In genomic region chr1:235649722-235650163, GRCh38 we compare ENCODE assay signal across 8 cellular contexts. TPM values are rescaled to one million over a fixed set of nuclear protein-coding genes. Genes with fewer than 3 reads are reported as not detected.
A peak's percentile ranks its signal among the peaks of the same experiment; 100 is the strongest.
DNase-seq lines count a peak whose midpoint lies in the region; ATAC-seq and FAIRE-seq lines count a peak whose summit lies in the region.

TSS of gene GNG4 (minus strand) at chr1:235649784. CDS start at chr1:235583838, 65,946 bp downstream.

- no peak for FAIRE-seq in small intestine (lab: Jason Lieb, UNC)

- H3K4me1 ChIP-seq in right cardiac atrium (ENCODE audit: control insufficient read depth, insufficient read depth, low read length) (peaks cover 5% of the 10 kb centered on the region), small intestine (ENCODE audit: control insufficient read depth in 2 of 2, insufficient read depth in 1 of 2, low read depth in 1 of 2, low read length in 1 of 2) (peaks cover 3 to 6% of the 10 kb centered on the region in 2 donors)

- intact Hi-C loops in right cardiac atrium (cut with DNase I): no loop called here

- peaks cover 2% of the 10 kb centered on the region for H3K9me3 Mint-ChIP-seq in activated T-cell treated with anti-CD3 and anti-CD28 coated beads, Interleukin-2, amount 50 U/mL, for 24 hours

- H3K4me3 ChIP-seq in MG63 (peak within 1 kb of the TSS; percentile 52), right cardiac atrium (ENCODE audit: low read length) (peak within 1 kb of the TSS; percentile 85), small intestine (ENCODE audit: low read depth in 1 of 2, low read length in 2 of 2) (peak within 1 kb of the TSS; percentile 28 to 66)

- H3K36me3 ChIP-seq in MG63 (no peaks in the 10 kb centered on the region), small intestine (ENCODE audit: control insufficient read depth in 2 of 2, insufficient read depth in 2 of 2, low read length in 2 of 2) (no peaks in the 10 kb centered on the region)

- H3K36me3 Mint-ChIP-seq in activated T-cell treated with anti-CD3 and anti-CD28 coated beads, Interleukin-2, amount 50 U/mL, for 24 hours (ENCODE audit: low read depth): no peaks in the 10 kb centered on the region

- H3K27ac Mint-ChIP-seq in activated T-cell treated with anti-CD3 and anti-CD28 coated beads, Interleukin-2, amount 50 U/mL, for 24 hours: peak within 1 kb of the TSS; percentile 64

- 1% methylated on average over 66 of the region's 67 CpGs for WGBS in right cardiac atrium
- WGBS in small intestine, 3 donors: 0 to 1% (median 0%) methylated on average over 7 to 67 of the region's 67 CpGs

- peaks cover 3% of the 10 kb centered on the region; the same call in 1 of the 2 replicates for H3K27me3 ChIP-seq in MG63
- H3K27me3 ChIP-seq in right cardiac atrium (ENCODE audit: control insufficient read depth, insufficient read depth): no peaks in the 10 kb centered on the region
- H3K27me3 ChIP-seq in small intestine (ENCODE audit: control insufficient read depth in 2 of 2, insufficient read depth in 2 of 2, low read length in 2 of 2): peaks cover 0 to 9% of the 10 kb centered on the region in 2 donors

- H3K27ac ChIP-seq in right cardiac atrium (ENCODE audit: low read length) (no peak within 1 kb of the TSS), small intestine (ENCODE audit: low read depth in 1 of 2, low read length in 1 of 2) (peak within 1 kb of the TSS; percentile 12 to 28)

- ATAC-seq in right cardiac atrium: peak in 1 of 2 donors; percentile 10

- DNase-seq in activated T-cell treated with anti-CD3 and anti-CD28 coated beads for 4 hours (peak; percentile 36), MG63 (peak; percentile 36), right cardiac atrium (no peak), small intestine (no peak), cortex of kidney (lab: John Stamatoyannopoulos, UW) (no peak), SIG-M5 treated with dmso at 0.1 percent for 504 hours (lab: John Stamatoyannopoulos, UW; ENCODE audit: unreplicated experiment) (no peak)
- no peak for DNase-seq in activated T-cell treated with anti-CD3 and anti-CD28 coated beads, Interleukin-2, amount 50 U/mL, for 48 hours
- DNase-seq in activated T-cell treated with anti-CD3 and anti-CD28 coated beads, Interleukin-2, amount 50 U/mL, for 24 hours: no peak

- H3K9me3 ChIP-seq in MG63: no peaks in the 10 kb centered on the region
- no peaks in the 10 kb centered on the region for H3K9me3 ChIP-seq in right cardiac atrium (ENCODE audit: control insufficient read depth, low read length)
- H3K9me3 ChIP-seq in small intestine (ENCODE audit: control insufficient read depth, low read depth): no peaks in the 10 kb centered on the region

- peaks cover 11% of the 10 kb centered on the region for H3K4me1 Mint-ChIP-seq in activated T-cell treated with anti-CD3 and anti-CD28 coated beads, Interleukin-2, amount 50 U/mL, for 24 hours (ENCODE audit: low read depth)

- H3K4me3 Mint-ChIP-seq in activated T-cell treated with anti-CD3 and anti-CD28 coated beads, Interleukin-2, amount 50 U/mL, for 24 hours: peak within 1 kb of the TSS; percentile 74

- H3K27me3 Mint-ChIP-seq in activated T-cell treated with anti-CD3 and anti-CD28 coated beads, Interleukin-2, amount 50 U/mL, for 24 hours: peaks cover 78% of the 10 kb centered on the region

RNA-seq across cellular contexts. Expression of gene GNG4, which starts in this region (rescaled TPM):
- total RNA-seq in MG63 (2014; rRNA removed; shearing (Covaris generic); ENCODE audit: low replicate concordance): 6.1 and 28.7 TPM in 2 replicates
- total RNA-seq in right cardiac atrium: not detected
- polyA plus RNA-seq in right cardiac atrium: 0.11 TPM
- 1 to 10 TPM; 1.6 to 6.8 (median 3.6) TPM for polyA plus RNA-seq in small intestine

Comparison
In these comparisons a context has a peak if more than half of its experiments do, and no peak if none do; other contexts are left out.
1. DNase-seq: peak in activated T-cell treated with anti-CD3 and anti-CD28 coated beads for 4 hours (single experiment) and MG63 (single experiment); none in activated T-cell treated with anti-CD3 and anti-CD28 coated beads, Interleukin-2, amount 50 U/mL, for 48 hours (0 of 2), activated T-cell treated with anti-CD3 and anti-CD28 coated beads, Interleukin-2, amount 50 U/mL, for 24 hours (single experiment), right cardiac atrium (0 of 3), small intestine (single experiment), cortex of kidney (single experiment) and SIG-M5 treated with dmso at 0.1 percent for 504 hours (single experiment).
2. Peak in every context shown above with its lines, with median percentiles within 50 percentile points of each other: H3K4me3 ChIP-seq.